In genomic region chrX:41837270-41837944, GRCh38 we compare ENCODE assay signal across 15 cellular contexts.
DNase-seq lines count a peak whose midpoint lies in the region; ATAC-seq, FAIRE-seq and TF ChIP-seq lines count a peak whose summit lies in the region.
"Had no signal": no experiment of that assay in that cellular context is flagged by ENCODE, and none has a peak within 500 bp of the region (broad histone marks: within the 10 kb centered on the region; RNA-seq: fewer than 3 reads in every experiment).

No MANE protein-coding gene starts in this region.

- peak; percentile 64 for FAIRE-seq in GM19239 (lab: Jason Lieb, UNC)
- FAIRE-seq: H1 had no signal

- TF ChIP-seq CTCF in Calu3 (IDR thresholded peaks at IDR 0.05; ENCODE audit: unreplicated experiment) (no peak), PC-9 (conservative IDR thresholded peaks at IDR 0.05) (no peak)

- ATAC-seq in HG03457 (IDR thresholded peaks at IDR 0.05; ENCODE audit: unreplicated experiment) (peak; percentile 61), left colon (peak; percentile 21), left lobe of liver (no peak)

- H3K4me3 Mint-ChIP-seq in Calu3 (ENCODE audit: low read depth, unreplicated experiment), result no peak overlapping the region
- H3K4me3 Mint-ChIP-seq: T-helper 2 cell treated with Interferon-gamma antibody and Interleukin-4, amounts not matched to agents 5 μg/mL and 100 μg/mL, for 36 hours had no signal

- CTCF ChIA-PET in Calu3 (lab: Charles Lee), result no interaction called here
- CTCF ChIA-PET in PC-9 (lab: Charles Lee), result no interaction called here

- H3K27ac ChIP-seq in PC-9, result no peak overlapping the region

- H3K4me2 ChIP-seq in PC-9, result no peak overlapping the region

- H3K4me1 Mint-ChIP-seq in Calu3 (ENCODE audit: low read depth, unreplicated experiment), result no peaks in the 10 kb centered on the region

- no peaks in the 10 kb centered on the region for H3K9me3 ChIP-seq in PC-9 (ENCODE audit: insufficient read depth, low read depth)

- no peaks in the 10 kb centered on the region for H3K36me3 Mint-ChIP-seq in Calu3 (ENCODE audit: insufficient read depth, unreplicated experiment)

- no peaks in the 10 kb centered on the region for H3K36me3 ChIP-seq in PC-9 (ENCODE audit: low read depth)

- peak overlapping the region; percentile 63 for H3K27ac Mint-ChIP-seq in Calu3 (ENCODE audit: unreplicated experiment)
- H3K27ac Mint-ChIP-seq: T-helper 2 cell treated with Interferon-gamma antibody and Interleukin-4, amounts not matched to agents 5 μg/mL and 100 μg/mL, for 36 hours had no signal

- H3K27me3 Mint-ChIP-seq in Calu3 (ENCODE audit: unreplicated experiment), result no peaks in the 10 kb centered on the region

- no peaks in the 10 kb centered on the region for H3K79me2 ChIP-seq in PC-9 (ENCODE audit: low read depth)

- no peaks in the 10 kb centered on the region for H3K4me1 ChIP-seq in PC-9 (replicated peaks; ENCODE audit: insufficient read depth)

- no peaks in the 10 kb centered on the region for H3F3A ChIP-seq in PC-9 (ENCODE audit: insufficient read depth, low read depth)

- H3K4me3 ChIP-seq in PC-9, result no peak overlapping the region

- H4K20me1 ChIP-seq in PC-9 (ENCODE audit: insufficient read depth), result no peaks in the 10 kb centered on the region

- no peaks in the 10 kb centered on the region for H3K27me3 ChIP-seq in PC-9 (ENCODE audit: insufficient read depth, low read depth)

- H3K9me2 ChIP-seq in PC-9 (ENCODE audit: insufficient read depth), result no peaks in the 10 kb centered on the region

- no peaks in the 10 kb centered on the region for H3K9me3 Mint-ChIP-seq in Calu3 (ENCODE audit: low read depth, unreplicated experiment)

- intact Hi-C loops in Calu3 (cut with micrococcal nuclease; ENCODE audit: unreplicated experiment) (no loop called here), left colon (cut with DNase I, micrococcal nuclease) (no loop called here), PC-9 (cut with micrococcal nuclease; ENCODE audit: unreplicated experiment) (no loop called here)

- DNase-seq in Calu3 (no peak), GM19239 (ENCODE audit: insufficient read length, low spot score) (no peak), left colon (no peak), left lobe of liver (ENCODE audit: low spot score) (no peak), PC-9 (no peak), EL (no peak), A172 (ENCODE audit: low spot score) (no peak)
- DNase-seq: DMS153, NCI-H1417 treated with DMSO at 0.1 percent for 48 hours, NCI-H2081, NCI-H510A treated with DMSO at 0.1 percent for 48 hours, RPMI8226 had no signal

- no TSS peak for BruUV-seq in Calu3 (replicated peaks; lab: Mats Ljungman, UMichigan)
- no TSS peak for BruUV-seq in PC-9 (replicated peaks; lab: Mats Ljungman, UMichigan)

- H2AFZ ChIP-seq in PC-9, result no peak overlapping the region

- POLR2A ChIA-PET in PC-9 (lab: Charles Lee; ENCODE audit: unreplicated experiment), result no interaction called here
